In genomic region chr10:75388082-75388481, GRCh38 we compare ENCODE assay signal across 11 cellular contexts. TPM values are rescaled to one million over a fixed set of nuclear protein-coding genes. Genes with fewer than 3 reads are reported as not detected.
"Had no signal": no experiment of that assay in that cellular context is flagged by ENCODE, and none has a peak within 500 bp of the region (broad histone marks: within the 10 kb centered on the region; RNA-seq: fewer than 3 reads in every experiment).

No MANE protein-coding gene starts in this region.

- DNase-seq: GM23248, GOT3, H7, H9, HCEC 1CT, HFFc6 had no signal

- FAIRE-seq: H1, H54 had no signal

- H3K4me3 ChIP-seq: GM23248, GM23338, HAP-1 had no signal

- H3K27ac Mint-ChIP-seq: GM23338, H9, HFFc6 had no signal

- H3K9me3 ChIP-seq: HAP-1 had no signal

- ATAC-seq: GM23338, HCT116 had no signal

- H3K4me3 Mint-ChIP-seq: GM23338, H9, HFFc6 had no signal

- H3K36me3 ChIP-seq: HAP-1 had no signal

- H3K4me1 ChIP-seq: HAP-1 had no signal

- H3K4me1 Mint-ChIP-seq: GM23338, H9 had no signal

- H3K27ac ChIP-seq: GM23248 had no signal

RNA-seq across cellular contexts. Expression of gene ZNF503, which starts 13.5 kb away (rescaled TPM):
- total RNA-seq: GM23338 had no signal

RNA-seq across cellular contexts. Expression of gene LRMDA, which starts 43.3 kb away (rescaled TPM):
- total RNA-seq: GM23248, H7 had no signal
